ENCODE assay signal across 25 cellular contexts in genomic region chr10:117997673-117998072, GRCh38.
"Had no signal": no experiment of that assay in that cellular context is flagged by ENCODE, and none has a peak within 500 bp of the region (broad histone marks: within the 10 kb centered on the region; RNA-seq: fewer than 3 reads in every experiment).

No MANE protein-coding gene starts in this region.

- H3K4me1 ChIP-seq: body of pancreas, foreskin keratinocyte, heart left ventricle, uterus had no signal

- H3K27me3 Mint-ChIP-seq: activated CD8-positive, alpha-beta T cell treated with anti-CD3 and anti-CD28 coated beads for 36 hours; activated naive CD4-positive, alpha-beta T cell treated with anti-CD3 and anti-CD28 coated beads, Interleukin-2, amount 50 U/mL, for 24 hours; activated naive CD8-positive, alpha-beta T cell treated with anti-CD3 and anti-CD28 coated beads, Interleukin-2, amount 50 U/mL, for 24 hours; effector memory CD8-positive, alpha-beta T cell; naive thymus-derived CD8-positive, alpha-beta T cell; type B pancreatic cell had no signal

- H3K27ac ChIP-seq: body of pancreas, cardiac muscle cell, coronary artery, foreskin keratinocyte, heart left ventricle, uterus had no signal

- H3K36me3 ChIP-seq: cardiac muscle cell, uterus had no signal

- H3K4me3 ChIP-seq: body of pancreas, cardiac muscle cell, coronary artery, heart left ventricle, uterus had no signal

- H3K9me3 ChIP-seq: body of pancreas, heart left ventricle, uterus had no signal

- H3K4me1 Mint-ChIP-seq: naive thymus-derived CD8-positive, alpha-beta T cell; neural crest cell had no signal

- H3K9me3 Mint-ChIP-seq: activated CD8-positive, alpha-beta T cell treated with anti-CD3 and anti-CD28 coated beads for 36 hours; activated naive CD4-positive, alpha-beta T cell treated with anti-CD3 and anti-CD28 coated beads, Interleukin-2, amount 50 U/mL, for 24 hours; activated naive CD8-positive, alpha-beta T cell treated with anti-CD3 and anti-CD28 coated beads, Interleukin-2, amount 50 U/mL, for 24 hours; activated T-helper 2 cell treated with anti-CD3 and anti-CD28 coated beads, Interferon-gamma antibody, Interleukin-2, Interleukin-4, amounts not matched to agents 10 μg/mL and 5 μg/mL and 100 μg/mL, durations not matched to agents 14 hours and 24 hours and 36 hours; effector memory CD8-positive, alpha-beta T cell; immature natural killer cell; type B pancreatic cell had no signal

- DNase-seq: activated CD4-positive, alpha-beta T cell treated with anti-CD3 and anti-CD28 coated beads for 1 hour; activated CD4-positive, alpha-beta T cell treated with anti-CD3 and anti-CD28 coated beads, Interleukin-2, amount 50 U/mL, for 1 hour; activated CD8-positive, alpha-beta T cell treated with anti-CD3 and anti-CD28 coated beads for 36 hours; activated naive CD8-positive, alpha-beta T cell treated with anti-CD3 and anti-CD28 coated beads, Interleukin-2, amount 50 U/mL, for 24 hours; activated T-cell treated with anti-CD3 and anti-CD28 coated beads, Interleukin-2, amount 50 U/mL, for 48 hours; body of pancreas; cerebellar nuclear complex; effector memory CD8-positive, alpha-beta T cell; foreskin keratinocyte; heart left ventricle; hypothalamus; immature natural killer cell; naive thymus-derived CD8-positive, alpha-beta T cell; right cardiac atrium; stimulated activated CD4-positive, alpha-beta T cell treated with anti-CD3 and anti-CD28 coated beads, Interleukin-2, amount 100 ng/mL, for 48 hours; stimulated activated naive CD8-positive, alpha-beta T cell treated with anti-CD3 and anti-CD28 coated beads, Interleukin-15, Interleukin-2, amounts not matched to agents 100 U/mL and 50 U/mL, for 24 hours; T-helper 2 cell; uterus had no signal

- H3K4me3 Mint-ChIP-seq: activated CD8-positive, alpha-beta T cell treated with anti-CD3 and anti-CD28 coated beads for 36 hours; activated naive CD4-positive, alpha-beta T cell treated with anti-CD3 and anti-CD28 coated beads, Interleukin-2, amount 50 U/mL, for 24 hours; activated naive CD8-positive, alpha-beta T cell treated with anti-CD3 and anti-CD28 coated beads, Interleukin-2, amount 50 U/mL, for 24 hours; effector memory CD8-positive, alpha-beta T cell; immature natural killer cell; naive thymus-derived CD8-positive, alpha-beta T cell; neural crest cell; type B pancreatic cell; WTC11 had no signal

- ATAC-seq: activated CD8-positive, alpha-beta T cell treated with anti-CD3 and anti-CD28 coated beads for 36 hours; activated naive CD8-positive, alpha-beta T cell treated with anti-CD3 and anti-CD28 coated beads, Interleukin-2, amount 50 U/mL, for 24 hours; body of pancreas; effector memory CD8-positive, alpha-beta T cell; foreskin keratinocyte; heart left ventricle; naive thymus-derived CD8-positive, alpha-beta T cell; right cardiac atrium; stimulated activated naive CD8-positive, alpha-beta T cell treated with anti-CD3 and anti-CD28 coated beads, Interleukin-15, Interleukin-2, amounts not matched to agents 100 U/mL and 50 U/mL, for 24 hours; WTC11 had no signal

- H3K27me3 ChIP-seq: body of pancreas, cardiac muscle cell, foreskin keratinocyte, heart left ventricle, uterus had no signal

- H3K36me3 Mint-ChIP-seq: WTC11 had no signal
